In genomic region chr12:105935981-105936380, GRCh38 we compare ENCODE assay signal across 18 cellular contexts.
DNase-seq lines count a peak whose midpoint lies in the region; FAIRE-seq and TF ChIP-seq lines count a peak whose summit lies in the region.
"Had no signal": no experiment of that assay in that cellular context is flagged by ENCODE, and none has a peak within 500 bp of the region (broad histone marks: within the 10 kb centered on the region; RNA-seq: fewer than 3 reads in every experiment).

No MANE protein-coding gene starts in this region.

- H3K4me2 ChIP-seq in PC-9 (peak overlapping the region; percentile 70), endothelial cell of umbilical vein (ENCODE audit: insufficient read depth, low read length) (no peak overlapping the region), smooth muscle cell (peak overlapping the region; percentile 37)
- H3K4me2 ChIP-seq: A549 had no signal

- no peak overlapping the region for H3K27ac Mint-ChIP-seq in activated CD4-positive, alpha-beta T cell treated with anti-CD3 and anti-CD28 coated beads, Interleukin-2, amount 10 ng/mL, durations not matched to agents 24 days and 14 days
- H3K27ac Mint-ChIP-seq: CD8-positive, alpha-beta T cell; naive thymus-derived CD8-positive, alpha-beta T cell; T-helper 2 cell treated with Interferon-gamma antibody and Interleukin-4, amounts not matched to agents 5 μg/mL and 100 μg/mL, for 36 hours had no signal

- CTCF ChIA-PET in PC-9 (lab: Charles Lee), result no interaction called here
- CTCF ChIA-PET in endothelial cell of umbilical vein (lab: Charles Lee), result interaction anchor here (0.8 to 1.8 kb wide), 8 partner anchors 11 to 516 kb away, joined by 3 to 4 read pairs (median 3); no protein-coding TSS in a partner anchor

- H3K36me3 Mint-ChIP-seq in activated CD4-positive, alpha-beta T cell treated with anti-CD3 and anti-CD28 coated beads, Interleukin-2, amount 10 ng/mL, durations not matched to agents 24 days and 14 days (ENCODE audit: low read depth), result no peaks in the 10 kb centered on the region
- H3K36me3 Mint-ChIP-seq: CD8-positive, alpha-beta T cell; naive thymus-derived CD8-positive, alpha-beta T cell had no signal

- no peak for TF ChIP-seq CTCF in PC-9 (conservative IDR thresholded peaks at IDR 0.05)
- TF ChIP-seq CTCF in endothelial cell of umbilical vein (IDR thresholded peaks at IDR 0.05; ENCODE audit: extremely low read depth in 1 of 2, insufficient read depth in 1 of 2, low read depth in 1 of 2, low read length in 2 of 2), result no peak
- TF ChIP-seq CTCF in smooth muscle cell (IDR thresholded peaks at IDR 0.05; ENCODE audit: borderline replicate concordance, insufficient read depth, poor library complexity, severe bottlenecking), result no peak

- 60% methylated on average over 3 of the region's 3 CpGs for WGBS in smooth muscle cell (ENCODE audit: low lambda C conversion rate)

- POLR2A ChIA-PET in PC-9 (lab: Charles Lee; ENCODE audit: unreplicated experiment) (no interaction called here), endothelial cell of umbilical vein (lab: Charles Lee) (interaction anchor here (2.0 kb wide), 1 partner anchor 129 kb away, joined by 5 read pairs; no protein-coding TSS in a partner anchor)

- H3K79me2 ChIP-seq in PC-9 (ENCODE audit: low read depth), result no peaks in the 10 kb centered on the region
- no peaks in the 10 kb centered on the region for H3K79me2 ChIP-seq in endothelial cell of umbilical vein (ENCODE audit: control insufficient read depth, insufficient read depth, low read length)
- no peaks in the 10 kb centered on the region for H3K79me2 ChIP-seq in smooth muscle cell (ENCODE audit: low read depth)

- no peaks in the 10 kb centered on the region for H3K9me3 Mint-ChIP-seq in activated CD4-positive, alpha-beta T cell treated with anti-CD3 and anti-CD28 coated beads, Interleukin-2, amount 10 ng/mL, durations not matched to agents 24 days and 14 days
- H3K9me3 Mint-ChIP-seq: CD8-positive, alpha-beta T cell; T-helper 2 cell treated with Interferon-gamma antibody and Interleukin-4, amounts not matched to agents 5 μg/mL and 100 μg/mL, for 36 hours had no signal

- H3K9ac ChIP-seq in endothelial cell of umbilical vein (replicated peaks; ENCODE audit: extremely low read depth, insufficient read depth, low read length) (no peak overlapping the region), smooth muscle cell (ENCODE audit: low read depth) (no peak overlapping the region)

- H3F3A ChIP-seq in PC-9 (ENCODE audit: insufficient read depth, low read depth), result peaks cover 34% of the 10 kb centered on the region
- peaks cover 23% of the 10 kb centered on the region for H3F3A ChIP-seq in smooth muscle cell (ENCODE audit: low read depth)

- no peaks in the 10 kb centered on the region for H3K4me1 Mint-ChIP-seq in activated CD4-positive, alpha-beta T cell treated with anti-CD3 and anti-CD28 coated beads, Interleukin-2, amount 10 ng/mL, durations not matched to agents 24 days and 14 days

- intact Hi-C loops in PC-9 (cut with micrococcal nuclease; ENCODE audit: unreplicated experiment), result loop anchor here (1.0 to 2.0 kb wide), 3 partner anchors 75 to 516 kb away; no protein-coding TSS in a partner anchor
- intact Hi-C loops in endothelial cell of umbilical vein (cut with micrococcal nuclease), result loop anchor here (2.0 kb wide), 4 partner anchors 31 to 515 kb away; no protein-coding TSS in a partner anchor
- intact Hi-C loops in activated CD4-positive, alpha-beta T cell treated with anti-CD3 and anti-CD28 coated beads, Interleukin-2, amount 10 ng/mL, durations not matched to agents 24 days and 14 days (cut with micrococcal nuclease), result no loop called here
- intact Hi-C loops in posterior vena cava (cut with DNase I), result no loop called here

- BruUV-seq in PC-9 (replicated peaks; lab: Mats Ljungman, UMichigan) (no TSS peak), endothelial cell of umbilical vein (replicated peaks; lab: Mats Ljungman, UMichigan) (no TSS peak)

- dilution Hi-C loops in endothelial cell of umbilical vein (cut with MboI; ENCODE audit: extremely low pct_ligation_motif_present, low sequenced_read_pairs), result no loop called here

- no peaks in the 10 kb centered on the region for H3K27me3 ChIP-seq in PC-9 (ENCODE audit: insufficient read depth, low read depth)
- no peaks in the 10 kb centered on the region for H3K27me3 ChIP-seq in endothelial cell of umbilical vein (ENCODE audit: control insufficient read depth in 2 of 2, insufficient read depth in 2 of 2, low read length in 2 of 2)
- H3K27me3 ChIP-seq in smooth muscle cell (ENCODE audit: low read depth), result no peaks in the 10 kb centered on the region
- H3K27me3 ChIP-seq: right atrium auricular region, uterus had no signal

- no peaks in the 10 kb centered on the region for H3K9me1 ChIP-seq in endothelial cell of umbilical vein (replicated peaks; ENCODE audit: control insufficient read depth, extremely low read depth, insufficient read depth, low read length)

- DNase-seq in NCI-H82 (lab: John Stamatoyannopoulos, UW) (peak; percentile 44), NCI-H82 treated with DMSO at 0.1 percent for 48 hours (lab: John Stamatoyannopoulos, UW; ENCODE audit: unreplicated experiment) (no peak), PC-9 (peak in 1 of 2 experiments; percentile 47), endothelial cell of umbilical vein (ENCODE audit: low read depth, low spot score) (peak; percentile 13), smooth muscle cell (lab: John Stamatoyannopoulos, UW; ENCODE audit: unreplicated experiment) (no peak), NCI-H1436 treated with DMSO at 0.1 percent for 48 hours (lab: John Stamatoyannopoulos, UW) (no peak), posterior vena cava (ENCODE audit: low spot score) (no peak)
- no peak for DNase-seq in activated CD4-positive, alpha-beta T cell treated with anti-CD3 and anti-CD28 coated beads, Interleukin-2, amount 10 ng/mL, durations not matched to agents 24 days and 14 days
- DNase-seq: activated T-cell treated with anti-CD3 and anti-CD28 coated beads, Interleukin-2, amount 50 U/mL, for 1 hour; CD8-positive, alpha-beta T cell; cortex of kidney; left ventricle myocardium superior; naive thymus-derived CD8-positive, alpha-beta T cell; NCI-H2227 treated with DMSO at 0.1 percent for 48 hours; uterus had no signal

- no peaks in the 10 kb centered on the region for H3K9me2 ChIP-seq in PC-9 (ENCODE audit: insufficient read depth)

- H3K27me3 Mint-ChIP-seq in activated CD4-positive, alpha-beta T cell treated with anti-CD3 and anti-CD28 coated beads, Interleukin-2, amount 10 ng/mL, durations not matched to agents 24 days and 14 days, result peaks cover 2% of the 10 kb centered on the region

- H2AFZ ChIP-seq in PC-9 (no peak overlapping the region), endothelial cell of umbilical vein (ENCODE audit: low read depth, low read length) (no peak overlapping the region), smooth muscle cell (ENCODE audit: low read depth) (no peak overlapping the region)

- H3K9me3 ChIP-seq in PC-9 (ENCODE audit: insufficient read depth, low read depth), result 0 out of 2 replicates have a peak, but pooled peaks cover 3% of the 10 kb centered on the region
- H3K9me3 ChIP-seq in endothelial cell of umbilical vein (replicated peaks; ENCODE audit: control insufficient read depth, insufficient read depth, low read length), result no peaks in the 10 kb centered on the region
- H3K9me3 ChIP-seq in smooth muscle cell (replicated peaks; ENCODE audit: low read depth), result no peaks in the 10 kb centered on the region
- H3K9me3 ChIP-seq: A549, right atrium auricular region, uterus had no signal

- H4K20me1 ChIP-seq in PC-9 (ENCODE audit: insufficient read depth) (no peaks in the 10 kb centered on the region), endothelial cell of umbilical vein (replicated peaks; ENCODE audit: control insufficient read depth, extremely low read depth, insufficient read depth, low read length) (no peaks in the 10 kb centered on the region), smooth muscle cell (ENCODE audit: low read depth) (no peaks in the 10 kb centered on the region)

- peaks cover 59% of the 10 kb centered on the region for H3K4me1 ChIP-seq in PC-9 (replicated peaks; ENCODE audit: insufficient read depth)
- peaks cover 29% of the 10 kb centered on the region for H3K4me1 ChIP-seq in endothelial cell of umbilical vein (ENCODE audit: control insufficient read depth, extremely low read depth, insufficient read depth, low read length)
- H3K4me1 ChIP-seq in smooth muscle cell (ENCODE audit: low read depth), result peaks cover 25% of the 10 kb centered on the region
- H3K4me1 ChIP-seq: uterus had no signal

- H3K4me3 Mint-ChIP-seq in activated CD4-positive, alpha-beta T cell treated with anti-CD3 and anti-CD28 coated beads, Interleukin-2, amount 10 ng/mL, durations not matched to agents 24 days and 14 days, result no peak overlapping the region
- H3K4me3 Mint-ChIP-seq: CD8-positive, alpha-beta T cell; naive thymus-derived CD8-positive, alpha-beta T cell; T-helper 2 cell treated with Interferon-gamma antibody and Interleukin-4, amounts not matched to agents 5 μg/mL and 100 μg/mL, for 36 hours had no signal

- FAIRE-seq in endothelial cell of umbilical vein (lab: Jason Lieb, UNC), result peak; percentile 33
- FAIRE-seq: A549 had no signal

- H3K36me3 ChIP-seq in PC-9 (ENCODE audit: low read depth) (no peaks in the 10 kb centered on the region), endothelial cell of umbilical vein (ENCODE audit: control insufficient read depth in 2 of 2, extremely low read depth in 1 of 2, insufficient read depth in 2 of 2, low read length in 2 of 2) (no peaks in the 10 kb centered on the region), smooth muscle cell (ENCODE audit: low read depth) (no peaks in the 10 kb centered on the region)
- H3K36me3 ChIP-seq: right atrium auricular region, uterus had no signal

- no peak for TF ChIP-seq POLR2A in endothelial cell of umbilical vein (IDR thresholded peaks at IDR 0.05; ENCODE audit: low read depth, low read length)

- H3K4me3 ChIP-seq in PC-9 (no peak overlapping the region), endothelial cell of umbilical vein (replicated peaks in 1 of 3; ENCODE audit: insufficient read depth in 1 of 3, low read depth in 1 of 3, low read length in 3 of 3) (no peak overlapping the region), smooth muscle cell (no peak overlapping the region)
- H3K4me3 ChIP-seq: A549, right atrium auricular region, uterus had no signal

- peak overlapping the region; percentile 86 for H3K27ac ChIP-seq in PC-9
- H3K27ac ChIP-seq in endothelial cell of umbilical vein (ENCODE audit: insufficient read depth, low read depth, low read length), result peak overlapping the region; percentile 90
- peak overlapping the region; percentile 87 for H3K27ac ChIP-seq in smooth muscle cell (ENCODE audit: low read depth)
- H3K27ac ChIP-seq: right atrium auricular region had no signal

TF ChIP-seq in endothelial cell of umbilical vein, 7 proteins besides CTCF, POLR2A, EP300 and RAD21:
- no peak for TF ChIP-seq GATA2 (IDR thresholded peaks at IDR 0.05; ENCODE audit: insufficient read depth, insufficient read length, low read depth, low read length)
- TF ChIP-seq FOS (IDR thresholded peaks at IDR 0.05; ENCODE audit: borderline replicate concordance, insufficient read depth, low read length), result peak; percentile 34
- no peak for TF ChIP-seq JUN (IDR thresholded peaks at IDR 0.05; ENCODE audit: borderline replicate concordance, insufficient read depth, insufficient read length, low read depth)
- no peak for TF ChIP-seq MYC (IDR thresholded peaks at IDR 0.05; ENCODE audit: low read depth, low read length)

Comparison
In these comparisons a context has a peak if more than half of its experiments do, and no peak if none do; other contexts are left out.
1. DNase-seq: peak in NCI-H82 (single experiment) and endothelial cell of umbilical vein (single experiment); none in NCI-H82 treated with DMSO at 0.1 percent for 48 hours (single experiment), smooth muscle cell (single experiment), NCI-H1436 treated with DMSO at 0.1 percent for 48 hours (single experiment), activated CD4-positive, alpha-beta T cell treated with anti-CD3 and anti-CD28 coated beads, Interleukin-2, amount 10 ng/mL, durations not matched to agents 24 days and 14 days (single experiment) and posterior vena cava (single experiment).
2. intact Hi-C loops: an anchor here in PC-9 (1.0 to 2.0 kb wide) and endothelial cell of umbilical vein (2.0 kb wide); none called in activated CD4-positive, alpha-beta T cell treated with anti-CD3 and anti-CD28 coated beads, Interleukin-2, amount 10 ng/mL, durations not matched to agents 24 days and 14 days and posterior vena cava.
3. Peak in every context shown above with its lines, with median percentiles within 50 percentile points of each other: H3K27ac ChIP-seq.